ENCODE assay signal across 6 cellular contexts in genomic region chr1:983736-984475, GRCh38. TPM values are rescaled to one million over a fixed set of nuclear protein-coding genes. Genes with fewer than 3 reads are reported as not detected.
DNase-seq lines count a peak whose midpoint lies in the region; ATAC-seq and TF ChIP-seq lines count a peak whose summit lies in the region.

No MANE protein-coding gene starts in this region.

- ATAC-seq in thoracic aorta (ENCODE audit: insufficient number of reproducible peaks, low FRiP score, low read depth) = no peak
- ATAC-seq in GM18505 (IDR thresholded peaks at IDR 0.05; ENCODE audit: unreplicated experiment) = no peak

- no peaks in the 10 kb centered on the region for H3K27me3 ChIP-seq in thoracic aorta (replicated peaks; ENCODE audit: insufficient read depth)

- H3K4me1 ChIP-seq in thoracic aorta (ENCODE audit: control insufficient read depth in 1 of 2, low read depth in 2 of 2) = peaks cover 0 to 8% of the 10 kb centered on the region in 2 donors

- no peaks in the 10 kb centered on the region for H3K36me3 ChIP-seq in thoracic aorta

- no peak for TF ChIP-seq POLR2A in GM18505 (IDR thresholded peaks at IDR 0.05; ENCODE audit: borderline replicate concordance, extremely low read depth, insufficient read depth, insufficient read length)

- H3K9me3 ChIP-seq in thoracic aorta = no peaks in the 10 kb centered on the region

- H3K27ac ChIP-seq in thoracic aorta = no peak overlapping the region

- DNase-seq in DMS53 (lab: John Stamatoyannopoulos, UW) (peak; percentile 50), DMS53 treated with DMSO at 0.1 percent for 48 hours (lab: John Stamatoyannopoulos, UW; ENCODE audit: unreplicated experiment) (no peak), activated T-cell treated with anti-CD3 and anti-CD28 coated beads for 4 hours (peak; percentile 52), iPS-NIHi11 (ENCODE audit: low spot score) (peak; percentile 95), thoracic aorta (ENCODE audit: low spot score) (no peak)

- peak overlapping the region; percentile 51 for H3K4me3 ChIP-seq in thoracic aorta

- peak; percentile 98 for TF ChIP-seq CTCF in thoracic aorta (IDR thresholded peaks at IDR 0.05)

RNA-seq across cellular contexts. Expression of gene PERM1, which starts 2.0 kb away (rescaled TPM):
- total RNA-seq in thoracic aorta = under 1 TPM; 0.54 to 0.99 TPM

RNA-seq across cellular contexts. Expression of gene HES4, which starts 16.0 kb away (rescaled TPM):
- total RNA-seq in thoracic aorta = 10 to 100 TPM; 50.1 to 98.8 TPM

RNA-seq across cellular contexts. Expression of gene PLEKHN1, which starts 17.6 kb away (rescaled TPM):
- total RNA-seq in thoracic aorta = under 1 TPM in 1 of 2 donors, not detected in 1; 0.27 TPM

RNA-seq across cellular contexts. Expression of gene KLHL17, which starts 23.5 kb away (rescaled TPM):
- 10 to 100 TPM in 1 of 2 donors, 1 to 10 TPM in 1; 4.2 to 15.3 TPM for total RNA-seq in thoracic aorta

RNA-seq across cellular contexts. Expression of gene NOC2L, which starts 24.9 kb away (rescaled TPM):
- 10 to 100 TPM; 33.8 to 47.2 TPM for total RNA-seq in thoracic aorta

Comparison
In these comparisons a context has a peak if more than half of its experiments do, and no peak if none do; other contexts are left out.
1. DNase-seq: peak in DMS53 (single experiment), activated T-cell treated with anti-CD3 and anti-CD28 coated beads for 4 hours (single experiment) and iPS-NIHi11 (single experiment); none in DMS53 treated with DMSO at 0.1 percent for 48 hours (single experiment) and thoracic aorta (single experiment).